ENCODE assay signal across 17 cellular contexts in genomic region chr13:26412961-26413716, GRCh38.
"Had no signal": no experiment of that assay in that cellular context is flagged by ENCODE, and none has a peak within 500 bp of the region (broad histone marks: within the 10 kb centered on the region; RNA-seq: fewer than 3 reads in every experiment).

No MANE protein-coding gene starts in this region.

- DNase-seq: activated CD4-positive, alpha-beta memory T cell treated with anti-CD3 and anti-CD28 coated beads for 36 hours; activated CD4-positive, alpha-beta T cell treated with anti-CD3 and anti-CD28 coated beads for 4 hours; activated CD4-positive, CD25-positive, alpha-beta regulatory T cell; activated naive CD4-positive, alpha-beta T cell treated with Interleukin-2 at 50 U/mL for 16 hours; activated naive CD8-positive, alpha-beta T cell treated with anti-CD3 and anti-CD28 coated beads for 36 hours; activated T-cell treated with anti-CD3 and anti-CD28 coated beads, Interleukin-2, amount 50 U/mL, for 48 hours; effector memory CD4-positive, alpha-beta T cell; glutamatergic neuron; kidney glomerular epithelial cell; left ventricle myocardium inferior; midbrain; natural killer cell; retina; stimulated activated CD4-positive, alpha-beta T cell treated with anti-CD3 and anti-CD28 coated beads, Interleukin-2, amount 100 ng/mL, for 48 hours; stimulated activated CD8-positive, alpha-beta memory T cell treated with anti-CD3 and anti-CD28 coated beads, Interleukin-4, amount 100 ng/mL, for 48 hours; stimulated activated naive B cell treated with anti-CD40 and anti-IgM and Interleukin-4, amounts not matched to agents 10 μg/mL and 1 μg/mL and 100 μg/mL, for 72 hours; transverse colon had no signal
